ENCODE assay signal across 24 cellular contexts in genomic region chr6:134962421-134962820, GRCh38. TPM values are rescaled to one million over a fixed set of nuclear protein-coding genes. Genes with fewer than 3 reads are reported as not detected.
DNase-seq lines count a peak whose midpoint lies in the region; ATAC-seq, FAIRE-seq and TF ChIP-seq lines count a peak whose summit lies in the region.
"Had no signal": no experiment of that assay in that cellular context is flagged by ENCODE, and none has a peak within 500 bp of the region (broad histone marks: within the 10 kb centered on the region; RNA-seq: fewer than 3 reads in every experiment).

No MANE protein-coding gene starts in this region.

- H2AFZ ChIP-seq in mammary epithelial cell (ENCODE audit: low read depth, low read length), result peak overlapping the region; percentile 45
- H2AFZ ChIP-seq: GM23248 had no signal

- peaks cover 24% of the 10 kb centered on the region for H3K4me1 ChIP-seq in mammary epithelial cell (ENCODE audit: insufficient read depth, low read length)
- H3K4me1 ChIP-seq in breast epithelium, result no peaks in the 10 kb centered on the region
- peaks cover 12% of the 10 kb centered on the region for H3K4me1 ChIP-seq in foreskin keratinocyte
- H3K4me1 ChIP-seq: A549; BE2C; BLaER1 treated with 17β-estradiol and CSF1 and Interleukin-3, amounts not matched to agents 10 nM and 100 nM had no signal

- no peak overlapping the region for H3K9ac ChIP-seq in mammary epithelial cell (ENCODE audit: insufficient read depth, low read length)
- H3K9ac ChIP-seq: BLaER1 treated with 17β-estradiol and CSF1 and Interleukin-3, amounts not matched to agents 10 nM and 100 nM; GM23248 had no signal

- dilution Hi-C loops in mammary epithelial cell (cut with HindIII; ENCODE audit: low sequenced_read_pairs), result loop anchor here (5.0 kb wide), 1 partner anchor 40 kb away; no protein-coding TSS in a partner anchor

- no peaks in the 10 kb centered on the region for H4K20me1 ChIP-seq in mammary epithelial cell (ENCODE audit: insufficient read depth, low read length)
- H4K20me1 ChIP-seq: BLaER1 treated with 17β-estradiol and CSF1 and Interleukin-3, amounts not matched to agents 10 nM and 100 nM had no signal

- no peak for TF ChIP-seq POLR2A in breast epithelium (IDR thresholded peaks at IDR 0.05)

- H3K79me2 ChIP-seq in mammary epithelial cell (ENCODE audit: insufficient read depth, low read length), result no peaks in the 10 kb centered on the region

- FAIRE-seq in bronchial epithelial cell (lab: Jason Lieb, UNC), result no peak
- FAIRE-seq: A549, GM12892, H1 had no signal

- ATAC-seq in foreskin keratinocyte, result peak; percentile 70
- ATAC-seq: A549 had no signal

- H3K36me3 ChIP-seq in mammary epithelial cell (ENCODE audit: insufficient read depth, low read length) (peaks cover 13% of the 10 kb centered on the region), breast epithelium (no peaks in the 10 kb centered on the region), bronchial epithelial cell (ENCODE audit: control insufficient read depth, insufficient read depth, low read length) (peaks cover 1% of the 10 kb centered on the region), MG63 (peaks cover 49% of the 10 kb centered on the region)

- in situ Hi-C loops in mammary epithelial cell (cut with MboI; ENCODE audit: low sequenced_read_pairs in 2 of 2), result no loop called here

- BruUV-seq in mammary epithelial cell (replicated peaks; lab: Mats Ljungman, UMichigan), result no TSS peak

- H3K9me3 ChIP-seq in mammary epithelial cell (replicated peaks; ENCODE audit: insufficient read depth, low read length), result no peaks in the 10 kb centered on the region
- peaks cover 0 to 19% of the 10 kb centered on the region in 2 donors for H3K9me3 ChIP-seq in breast epithelium
- H3K9me3 ChIP-seq in MG63, result peaks cover 6% of the 10 kb centered on the region; the same call in 1 of the 2 replicates
- H3K9me3 ChIP-seq: A549, BE2C had no signal

- no peak overlapping the region for H3K4me3 ChIP-seq in mammary epithelial cell (replicated peaks in 1 of 3; ENCODE audit: insufficient read depth in 1 of 3, low read depth in 2 of 3, low read length in 3 of 3)
- H3K4me3 ChIP-seq in breast epithelium, result no peak overlapping the region
- no peak overlapping the region for H3K4me3 ChIP-seq in bronchial epithelial cell (ENCODE audit: low read depth, low read length)
- H3K4me3 ChIP-seq in MG63, result no peak overlapping the region
- H3K4me3 ChIP-seq: A549; BLaER1 treated with 17β-estradiol and CSF1 and Interleukin-3, amounts not matched to agents 10 nM and 100 nM; GM23248 had no signal

- peak overlapping the region; percentile 43 for H3K4me2 ChIP-seq in mammary epithelial cell (ENCODE audit: insufficient read depth, low read depth, low read length)
- H3K4me2 ChIP-seq: A549; BLaER1 treated with 17β-estradiol and CSF1 and Interleukin-3, amounts not matched to agents 10 nM and 100 nM had no signal

- H3K27ac ChIP-seq in mammary epithelial cell (ENCODE audit: insufficient read depth, low read depth, low read length) (peak overlapping the region; percentile 40), breast epithelium (no peak overlapping the region), foreskin keratinocyte (peak overlapping the region; percentile 61)
- H3K27ac ChIP-seq: A549; BLaER1 treated with 17β-estradiol and CSF1 and Interleukin-3, amounts not matched to agents 10 nM and 100 nM; GM23248 had no signal

- DNase-seq in mammary epithelial cell (peak; percentile 70), breast epithelium (ENCODE audit: low spot score in 2 of 2) (no peak), bronchial epithelial cell (ENCODE audit: low read depth) (peak; percentile 66), foreskin keratinocyte (peak; percentile 47 to 84), NCI-H1048 (lab: John Stamatoyannopoulos, UW) (no peak), NCI-H1092 treated with DMSO at 0.1 percent for 48 hours (lab: John Stamatoyannopoulos, UW) (no peak), MG63 (no peak)
- DNase-seq: 8988T; ACHN; AML-193; BE2C; Calu3; CD4-positive, alpha-beta memory T cell; COR-L47; DMS153; DND-41; GM23248; H7; HCEC 1CT had no signal

- H3K27me3 ChIP-seq in mammary epithelial cell (ENCODE audit: insufficient read depth, low read length) (no peaks in the 10 kb centered on the region), breast epithelium (no peaks in the 10 kb centered on the region), bronchial epithelial cell (ENCODE audit: control insufficient read depth, insufficient read depth, low read length) (no peaks in the 10 kb centered on the region), foreskin keratinocyte (no peaks in the 10 kb centered on the region), MG63 (no peaks in the 10 kb centered on the region)
- H3K27me3 ChIP-seq: BE2C; BLaER1 treated with 17β-estradiol and CSF1 and Interleukin-3, amounts not matched to agents 10 nM and 100 nM had no signal

- CTCF ChIA-PET in mammary epithelial cell (lab: Charles Lee; ENCODE audit: low non-redundant PET), result no interaction called here

- TF ChIP-seq CTCF in mammary epithelial cell (conservative IDR thresholded peaks at IDR 0.05 in 1 of 2, IDR thresholded peaks at IDR 0.05 in 1 of 2; ENCODE audit: extremely low read depth in 1 of 2, insufficient read depth in 1 of 2, low read depth in 1 of 2, low read length in 2 of 2) (no peak), breast epithelium (IDR thresholded peaks at IDR 0.05) (no peak), bronchial epithelial cell (IDR thresholded peaks at IDR 0.05; ENCODE audit: insufficient read depth, low read length, severe bottlenecking) (no peak), foreskin keratinocyte (conservative IDR thresholded peaks at IDR 0.05) (no peak)

- intact Hi-C loops in mammary epithelial cell (cut with micrococcal nuclease), result no loop called here
- intact Hi-C loops in breast epithelium (cut with DNase I; ENCODE audit: low total_unique reads), result no loop called here

RNA-seq across cellular contexts. Expression of gene ALDH8A1, which starts 12.5 kb away (rescaled TPM):
- total RNA-seq in mammary epithelial cell (1 to 10 TPM in 1 of 2 donors, under 1 TPM in 1; 0.28 to 2.7 TPM), breast epithelium (1 to 10 TPM in 1 of 3 donors, under 1 TPM in 2; 0.66 to 1.5 (median 0.80) TPM), bronchial epithelial cell (1.1 and 1.8 TPM in 2 replicates), foreskin keratinocyte (0.04 TPM in 1 of 2 replicates, not detected in the other)
- polyA plus RNA-seq in mammary epithelial cell (0.39 TPM), foreskin keratinocyte (0.03 TPM in 1 of 2 replicates, not detected in the other)
- not detected for polyA minus RNA-seq in mammary epithelial cell
- 0.10 TPM in 1 of 2 replicates, not detected in the other for total RNA-seq in MG63 (2014; rRNA removed; shearing (Covaris generic); ENCODE audit: low replicate concordance)
- total RNA-seq: GM23248 had no signal
- polyA plus RNA-seq: CD14-positive monocyte; CD4-positive, alpha-beta memory T cell; GM23248 had no signal

Comparison
In these comparisons a context has a peak if more than half of its experiments do, and no peak if none do; other contexts are left out.
1. DNase-seq: peak in mammary epithelial cell (single experiment), bronchial epithelial cell (single experiment) and foreskin keratinocyte (2 of 2); none in breast epithelium (0 of 2), NCI-H1048 (single experiment), NCI-H1092 treated with DMSO at 0.1 percent for 48 hours (single experiment) and MG63 (single experiment).
2. H3K27ac ChIP-seq: peak in mammary epithelial cell (single experiment) and foreskin keratinocyte (single experiment); none in breast epithelium (0 of 2).